8 cellular contexts compared by ENCODE assay signal in genomic region chr4:88599298-88599697, GRCh38. TPM values are rescaled to one million over a fixed set of nuclear protein-coding genes. Genes with fewer than 3 reads are reported as not detected.
DNase-seq lines count a peak whose midpoint lies in the region; ATAC-seq and TF ChIP-seq lines count a peak whose summit lies in the region.

No MANE protein-coding gene starts in this region.

- H3K27ac ChIP-seq in sigmoid colon = peak overlapping the region; percentile 51 to 73 (median 68)

- TF ChIP-seq EP300 in sigmoid colon (IDR thresholded peaks at IDR 0.05) = no peak

- peaks cover 0 to 54% (median 37%) of the 10 kb centered on the region in 4 donors for H3K4me1 ChIP-seq in sigmoid colon

- H3K4me3 Mint-ChIP-seq in T-helper 17 cell = peak overlapping the region; percentile 60

- WGBS in sigmoid colon, 2 donors = 85 to 86% methylated on average over 3 of the region's 3 CpGs

- peaks cover 0 to 15% (median 0%) of the 10 kb centered on the region in 4 donors for H3K36me3 ChIP-seq in sigmoid colon

- H3K27me3 ChIP-seq in sigmoid colon = no peaks in the 10 kb centered on the region

- H3K4me3 ChIP-seq in fibroblast of pulmonary artery (replicated peaks; ENCODE audit: low read depth, low read length) (no peak overlapping the region), sigmoid colon (no peak overlapping the region)

- intact Hi-C loops in sigmoid colon (cut with DNase I) = no loop called here

- H3K27ac Mint-ChIP-seq in T-helper 17 cell = peak overlapping the region; percentile 80

- TF ChIP-seq CTCF in fibroblast of pulmonary artery (IDR thresholded peaks at IDR 0.05; ENCODE audit: low read length, missing control alignments) = no peak
- no peak for TF ChIP-seq CTCF in sigmoid colon (IDR thresholded peaks at IDR 0.05)
- no peak for TF ChIP-seq CTCF in GM13976 (IDR thresholded peaks at IDR 0.05; ENCODE audit: borderline replicate concordance, control extremely low read depth, extremely low read depth, insufficient read depth, missing control alignments)

- TF ChIP-seq POLR2A in sigmoid colon (IDR thresholded peaks at IDR 0.05) = no peak

- DNase-seq in EH (ENCODE audit: low read depth) = peak; percentile 76
- DNase-seq in T-helper 17 cell = no peak
- DNase-seq in fibroblast of pulmonary artery (ENCODE audit: low read depth) = peak; percentile 62
- no peak for DNase-seq in sigmoid colon
- DNase-seq in GM13976 (ENCODE audit: low spot score) = no peak
- DNase-seq in activated CD4-positive, CD25-positive, alpha-beta regulatory T cell (lab: John Stamatoyannopoulos, UW) = no peak
- DNase-seq in mesenteric fat pad (ENCODE audit: low spot score) = no peak

- H3K9me3 ChIP-seq in T-helper 17 cell (ENCODE audit: control insufficient read depth, low read length, poor library complexity, severe bottlenecking) = no peaks in the 10 kb centered on the region
- H3K9me3 ChIP-seq in sigmoid colon = no peaks in the 10 kb centered on the region

- H3K27me3 Mint-ChIP-seq in T-helper 17 cell = no peaks in the 10 kb centered on the region

- H3K4me1 Mint-ChIP-seq in T-helper 17 cell = peaks cover 49% of the 10 kb centered on the region

- in situ Hi-C loops in GM13976 (cut with MboI; ENCODE audit: low sequenced_read_pairs, unreplicated experiment) = no loop called here

- peaks cover 3% of the 10 kb centered on the region for H3K36me3 Mint-ChIP-seq in T-helper 17 cell (ENCODE audit: low read depth)

- no peak for ATAC-seq in T-helper 17 cell
- ATAC-seq in GM19395 (IDR thresholded peaks at IDR 0.05; ENCODE audit: unreplicated experiment) = no peak

RNA-seq across cellular contexts. Expression of gene HERC3, which starts 7.0 kb away (rescaled TPM):
- 10 to 100 TPM; 53.4 to 63.8 TPM for total RNA-seq in T-helper 17 cell
- total RNA-seq in sigmoid colon = 10 to 100 TPM; 34.6 to 44.9 (median 36.3) TPM
- polyA plus RNA-seq in sigmoid colon = 10 to 100 TPM; 12.2 to 15.3 (median 13.8) TPM
- total RNA-seq in mesenteric fat pad = 21.2 TPM

Comparison
In these comparisons a context has a peak if more than half of its experiments do, and no peak if none do; other contexts are left out.
1. DNase-seq: peak in EH (single experiment) and fibroblast of pulmonary artery (single experiment); none in T-helper 17 cell (0 of 3), sigmoid colon (single experiment), GM13976 (single experiment), activated CD4-positive, CD25-positive, alpha-beta regulatory T cell (0 of 4) and mesenteric fat pad (single experiment).